In genomic region chr3:174440350-174440716, GRCh38 we compare ENCODE assay signal across 8 cellular contexts.
A peak's percentile ranks its signal among the peaks of the same experiment; 100 is the strongest.
DNase-seq lines count a peak whose midpoint lies in the region; ATAC-seq lines count a peak whose summit lies in the region.

No MANE protein-coding gene starts in this region.

- H3K36me3 ChIP-seq in adipocyte (ENCODE audit: control insufficient read depth, insufficient read depth, low read length, severe bottlenecking), result no peaks in the 10 kb centered on the region
- H3K36me3 ChIP-seq in iPS-18a (ENCODE audit: control insufficient read depth, low read depth, low read length), result no peaks in the 10 kb centered on the region
- H3K36me3 ChIP-seq in stomach smooth muscle (ENCODE audit: control insufficient read depth in 2 of 2, insufficient read depth in 2 of 2, low read length in 2 of 2), result no peaks in the 10 kb centered on the region

- ATAC-seq in stimulated activated naive B cell treated with anti-CD40 and anti-IgM and Interleukin-4, amounts not matched to agents 10 μg/mL and 1 μg/mL and 100 μg/mL, for 72 hours (replicated peaks), result no peak

- peak overlapping the region; percentile 94 for H3K4me3 ChIP-seq in adipocyte (ENCODE audit: low read length)
- peak overlapping the region; percentile 81 for H3K4me3 ChIP-seq in iPS-18a (ENCODE audit: low read length)
- peak overlapping the region; percentile 80 to 82 for H3K4me3 ChIP-seq in stomach smooth muscle (ENCODE audit: low read length in 2 of 2)

- no peak overlapping the region for H3K27ac ChIP-seq in iPS-18a (ENCODE audit: low read length)
- peak overlapping the region; percentile 91 for H3K27ac ChIP-seq in stomach smooth muscle (ENCODE audit: low read length)

- H3K9me3 Mint-ChIP-seq in stimulated activated naive B cell treated with anti-CD40 and anti-IgM and Interleukin-4, amounts not matched to agents 10 μg/mL and 1 μg/mL and 100 μg/mL, for 72 hours, result no peaks in the 10 kb centered on the region

- peak overlapping the region in 1 of 2 donors; percentile 67 for H3K4me3 Mint-ChIP-seq in stimulated activated naive B cell treated with anti-CD40 and anti-IgM and Interleukin-4, amounts not matched to agents 10 μg/mL and 1 μg/mL and 100 μg/mL, for 72 hours

- no peaks in the 10 kb centered on the region for H3K36me3 Mint-ChIP-seq in stimulated activated naive B cell treated with anti-CD40 and anti-IgM and Interleukin-4, amounts not matched to agents 10 μg/mL and 1 μg/mL and 100 μg/mL, for 72 hours

- H3K4me1 ChIP-seq in adipocyte (ENCODE audit: control insufficient read depth, insufficient read depth, low read length) (peaks cover 22% of the 10 kb centered on the region), iPS-18a (ENCODE audit: control insufficient read depth, low read depth, low read length) (peaks cover 32% of the 10 kb centered on the region), stomach smooth muscle (ENCODE audit: control insufficient read depth, insufficient read depth, low read length) (peaks cover 5% of the 10 kb centered on the region)

- DNase-seq in ELR (ENCODE audit: low read depth) (peak; percentile 62), NCI-H146 treated with DMSO at 0.1 percent for 48 hours (lab: John Stamatoyannopoulos, UW; ENCODE audit: unreplicated experiment) (peak; percentile 76), adipocyte (ENCODE audit: low read depth) (peak; percentile 78), COLO829 (ENCODE audit: low spot score) (no peak)
- DNase-seq in stimulated activated naive B cell treated with anti-CD40 and anti-IgM and Interleukin-4, amounts not matched to agents 10 μg/mL and 1 μg/mL and 100 μg/mL, for 72 hours, result no peak
- DNase-seq in stimulated activated CD4-positive, alpha-beta T cell treated with anti-CD3 and anti-CD28 coated beads, Interleukin-4, amount 100 ng/mL, for 24 hours, result no peak

- H3K27me3 ChIP-seq in adipocyte (replicated peaks; ENCODE audit: control insufficient read depth, insufficient read depth, low read length) (no peaks in the 10 kb centered on the region), iPS-18a (ENCODE audit: control insufficient read depth, insufficient read depth, low read length) (no peaks in the 10 kb centered on the region), stomach smooth muscle (ENCODE audit: control insufficient read depth in 1 of 2, insufficient read depth in 2 of 2, low read length in 2 of 2) (no peaks in the 10 kb centered on the region)

- no peaks in the 10 kb centered on the region for H3K9me3 ChIP-seq in adipocyte (ENCODE audit: control insufficient read depth, low read length)
- H3K9me3 ChIP-seq in iPS-18a (ENCODE audit: control insufficient read depth, low read depth, low read length), result no peaks in the 10 kb centered on the region
- no peaks in the 10 kb centered on the region for H3K9me3 ChIP-seq in stomach smooth muscle (ENCODE audit: control insufficient read depth in 2 of 2, low read length in 2 of 2)

- peaks cover 15 to 18% of the 10 kb centered on the region in 2 donors for H3K27me3 Mint-ChIP-seq in stimulated activated naive B cell treated with anti-CD40 and anti-IgM and Interleukin-4, amounts not matched to agents 10 μg/mL and 1 μg/mL and 100 μg/mL, for 72 hours

- peaks cover 8 to 14% of the 10 kb centered on the region in 2 donors for H3K4me1 Mint-ChIP-seq in stimulated activated naive B cell treated with anti-CD40 and anti-IgM and Interleukin-4, amounts not matched to agents 10 μg/mL and 1 μg/mL and 100 μg/mL, for 72 hours

- no peak overlapping the region for H3K27ac Mint-ChIP-seq in stimulated activated naive B cell treated with anti-CD40 and anti-IgM and Interleukin-4, amounts not matched to agents 10 μg/mL and 1 μg/mL and 100 μg/mL, for 72 hours

- H3K9ac ChIP-seq in adipocyte (ENCODE audit: low read length) (peak overlapping the region; percentile 91), iPS-18a (ENCODE audit: low read length) (peak overlapping the region; percentile 79), stomach smooth muscle (ENCODE audit: low read length in 2 of 2) (peak overlapping the region; percentile 75 to 79)

Comparison
In these comparisons a context has a peak if more than half of its experiments do, and no peak if none do; other contexts are left out.
1. DNase-seq: peak in ELR (single experiment), NCI-H146 treated with DMSO at 0.1 percent for 48 hours (single experiment) and adipocyte (single experiment); none in COLO829 (single experiment), stimulated activated naive B cell treated with anti-CD40 and anti-IgM and Interleukin-4, amounts not matched to agents 10 μg/mL and 1 μg/mL and 100 μg/mL, for 72 hours (single experiment) and stimulated activated CD4-positive, alpha-beta T cell treated with anti-CD3 and anti-CD28 coated beads, Interleukin-4, amount 100 ng/mL, for 24 hours (single experiment).
2. Peak in every context shown above with its lines, with median percentiles within 50 percentile points of each other: H3K4me3 ChIP-seq and H3K9ac ChIP-seq.